Comparison of ENCODE assay signal across 23 cellular contexts in the genomic region with DNA sequence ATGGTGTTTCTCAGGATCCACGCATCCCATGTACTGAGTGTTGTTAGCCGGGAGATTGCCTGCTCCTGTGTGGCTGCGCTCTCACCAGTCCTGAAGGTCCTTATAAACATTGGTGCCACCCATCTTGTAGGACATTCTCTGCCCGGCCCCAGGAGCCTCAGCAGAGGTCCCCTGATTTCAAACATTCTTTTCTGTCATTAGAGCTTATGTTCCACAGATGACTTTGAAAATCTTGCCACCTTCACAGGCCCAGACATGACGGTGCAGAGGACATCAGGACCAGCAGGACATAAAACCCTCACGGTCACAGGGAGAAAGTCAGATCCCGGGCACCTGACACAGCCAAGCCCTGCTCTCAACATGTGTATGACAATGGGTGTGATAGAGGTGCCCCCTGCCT.
"Had no signal": no experiment of that assay in that cellular context is flagged by ENCODE, and none has a peak within 500 bp of the region (broad histone marks: within the 10 kb centered on the region; RNA-seq: fewer than 3 reads in every experiment).

No MANE protein-coding gene starts in this region.

- H3K27ac ChIP-seq: adrenal gland, PC-9 had no signal

- H3K27me3 ChIP-seq: adrenal gland had no signal

- FAIRE-seq: TTC549 had no signal

- H3K4me2 ChIP-seq: PC-9 had no signal

- H3K9me3 ChIP-seq: adrenal gland had no signal

- H2AFZ ChIP-seq: PC-9 had no signal

- H3K4me3 ChIP-seq: adrenal gland, PC-9 had no signal

- H3K4me1 ChIP-seq: adrenal gland had no signal

- H3K36me3 ChIP-seq: adrenal gland had no signal

- DNase-seq: activated B cell treated with CpG ODN at 0.5 μM for 24 hours; activated CD4-positive, alpha-beta T cell treated with anti-CD3 and anti-CD28 coated beads for 1 hour; activated CD4-positive, alpha-beta T cell treated with anti-CD3 and anti-CD28 coated beads, Interleukin-2, amount 10 ng/mL, durations not matched to agents 24 days and 14 days; activated CD4-positive, alpha-beta T cell treated with anti-CD3 and anti-CD28 coated beads, Interleukin-2, amount 50 U/mL, for 48 hours; activated CD8-positive, alpha-beta memory T cell treated with anti-CD3 and anti-CD28 coated beads, Interleukin-2, amount 10 ng/mL, durations not matched to agents 7 days and 5 days; activated naive CD4-positive, alpha-beta T cell treated with anti-CD3 and anti-CD28 coated beads, Interleukin-2, amount 50 U/mL, for 16 hours; activated naive CD8-positive, alpha-beta T cell treated with anti-CD3 and anti-CD28 coated beads, Interleukin-2, amount 10 ng/mL, durations not matched to agents 7 days and 5 days; activated T-cell treated with anti-CD3 and anti-CD28 coated beads, Interleukin-2, amount 50 U/mL, for 24 hours; adrenal gland; anterior cingulate cortex; cerebellar nuclear complex; NCI-H1105 treated with DMSO at 0.1 percent for 48 hours; NCI-H1436 treated with DMSO at 0.1 percent for 48 hours; NCI-H187; NCI-H2081; NCI-H446; NCI-H524; PC-9; SHP77 treated with DMSO at 0.1 percent for 48 hours; T-cell; T-helper 2 cell; T1000 had no signal

- ATAC-seq: activated CD8-positive, alpha-beta memory T cell treated with anti-CD3 and anti-CD28 coated beads, Interleukin-2, amount 10 ng/mL, durations not matched to agents 7 days and 5 days; T-cell had no signal
